ENCODE assay signal across 1 cellular context in genomic region chr7:33874943-33875342, GRCh38.
A peak's percentile ranks its signal among the peaks of the same experiment; 100 is the strongest.
TF ChIP-seq lines count a peak whose summit lies in the region.

No MANE protein-coding gene starts in this region.

TF ChIP-seq in SK-N-SH, 30 proteins besides CTCF, POLR2A, EP300 and RAD21 (continued from another document):
- TF ChIP-seq YY1 (IDR thresholded peaks at IDR 0.05; ENCODE audit: low read depth) (no peak), CHD2 (IDR thresholded peaks at IDR 0.05; ENCODE audit: low read length, partially characterized antibody) (no peak), TEAD4 (IDR thresholded peaks at IDR 0.05; ENCODE audit: borderline replicate concordance, insufficient read depth) (no peak), NRF1 (IDR thresholded peaks at IDR 0.05; ENCODE audit: low read depth, low read length) (no peak), USF1 (IDR thresholded peaks at IDR 0.05; ENCODE audit: borderline replicate concordance, low read depth) (no peak), POLR2AphosphoS5 (IDR thresholded peaks at IDR 0.05; ENCODE audit: low read depth, low read length) (no peak), RXRA (IDR thresholded peaks at IDR 0.05; ENCODE audit: borderline replicate concordance, low read depth) (peak; percentile 25; the same call in 1 of the 2 replicates), FOXJ3 (CRISPR knock-in tag; IDR thresholded peaks at IDR 0.05) (no peak), IRF3 (IDR thresholded peaks at IDR 0.05; ENCODE audit: low read depth, low read length) (no peak), GABPA (IDR thresholded peaks at IDR 0.05; ENCODE audit: low read depth) (no peak), SIN3A (IDR thresholded peaks at IDR 0.05; ENCODE audit: borderline replicate concordance, low read depth, low read length) (no peak), REST (IDR thresholded peaks at IDR 0.05; ENCODE audit: low read depth, low read length) (no peak), ELF1 (IDR thresholded peaks at IDR 0.05) (no peak)
